ENCODE assay signal across 8 cellular contexts in the genomic region with DNA sequence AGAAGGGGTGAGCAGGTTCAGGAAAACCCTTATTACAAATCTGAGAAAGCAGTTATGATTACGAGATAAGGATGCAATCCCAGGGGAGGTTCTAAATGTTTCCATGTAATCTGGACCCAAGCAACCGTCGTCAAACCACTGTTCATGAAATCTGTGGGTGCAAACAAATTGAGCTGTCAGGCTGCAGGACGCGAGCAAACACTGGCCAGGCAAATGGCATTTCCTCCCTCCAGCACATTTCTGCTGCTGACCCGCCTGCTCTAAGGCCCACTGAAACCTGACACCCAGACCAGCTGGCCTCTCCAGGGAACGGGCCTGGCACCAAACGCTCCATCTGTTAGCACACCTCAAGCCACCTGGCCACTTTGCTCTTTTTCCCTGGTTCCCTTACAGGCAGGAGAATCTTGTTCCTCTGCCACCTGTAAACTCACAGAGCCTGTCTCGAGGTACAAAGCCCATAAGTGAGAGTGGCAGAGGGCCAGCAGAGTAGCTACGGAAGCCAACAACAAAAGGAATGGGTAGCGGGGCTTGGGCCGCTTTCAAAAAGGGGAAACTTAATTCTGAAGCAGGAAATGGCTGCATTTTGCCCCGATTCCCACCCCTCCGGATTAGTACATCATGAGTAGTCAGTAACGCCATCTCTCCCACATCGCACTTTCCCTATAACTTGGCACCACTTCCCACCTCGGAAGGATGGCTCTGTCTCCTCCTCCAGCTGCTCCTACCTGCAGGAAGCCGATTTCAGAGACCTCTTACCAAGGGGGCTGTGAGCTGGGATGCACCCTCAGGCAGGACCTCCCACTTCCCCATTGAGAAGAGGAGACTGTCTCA. TPM values are rescaled to one million over a fixed set of nuclear protein-coding genes. Genes with fewer than 3 reads are reported as not detected.
DNase-seq lines count a peak whose midpoint lies in the region; ATAC-seq and TF ChIP-seq lines count a peak whose summit lies in the region.

No MANE protein-coding gene starts in this region.

- no peak for TF ChIP-seq CTCF in suprapubic skin (IDR thresholded peaks at IDR 0.05)

- TF ChIP-seq EP300 in suprapubic skin (IDR thresholded peaks at IDR 0.05), result no peak

- H3K27ac ChIP-seq in angular gyrus (ENCODE audit: low read depth, low read length) (peak overlapping the region; percentile 79), suprapubic skin (peak overlapping the region; percentile 27)

- no peak overlapping the region for H3K4me3 ChIP-seq in suprapubic skin

- TF ChIP-seq POLR2A in suprapubic skin (IDR thresholded peaks at IDR 0.05), result no peak

- ATAC-seq in GM19395 (IDR thresholded peaks at IDR 0.05; ENCODE audit: unreplicated experiment), result no peak
- ATAC-seq in HG03025 (IDR thresholded peaks at IDR 0.05; ENCODE audit: low FRiP score, unreplicated experiment), result no peak

- no peaks in the 10 kb centered on the region for H3K36me3 ChIP-seq in suprapubic skin

- WGBS in suprapubic skin, result 23% methylated on average over 18 of the region's 18 CpGs

- H3K9me3 ChIP-seq in suprapubic skin, result no peaks in the 10 kb centered on the region

- H3K27me3 ChIP-seq in suprapubic skin, result peaks cover 2% of the 10 kb centered on the region

- peak; percentile 70 for DNase-seq in EL
- DNase-seq in NCI-H187 (lab: John Stamatoyannopoulos, UW), result peak; percentile 87 to 96
- peak; percentile 88 for DNase-seq in iPS-NIHi11 (ENCODE audit: low spot score)
- DNase-seq in suprapubic skin (ENCODE audit: low spot score in 2 of 2), result peak in 1 of 2 donors; percentile 72
- no peak for DNase-seq in stimulated activated CD4-positive, alpha-beta T cell treated with anti-CD3 and anti-CD28 coated beads, Interleukin-1b, Interleukin-23, amount 100 ng/mL, for 48 hours

- H3K4me1 ChIP-seq in suprapubic skin, result peaks cover 44% of the 10 kb centered on the region

RNA-seq across cellular contexts. Expression of a gene that starts 26.4 kb away (rescaled TPM):
- total RNA-seq in suprapubic skin, result 10 to 100 TPM in 3 of 4 donors, 1 to 10 TPM in 1; 5.2 to 13.0 (median 11.3) TPM
